In the genomic region with DNA sequence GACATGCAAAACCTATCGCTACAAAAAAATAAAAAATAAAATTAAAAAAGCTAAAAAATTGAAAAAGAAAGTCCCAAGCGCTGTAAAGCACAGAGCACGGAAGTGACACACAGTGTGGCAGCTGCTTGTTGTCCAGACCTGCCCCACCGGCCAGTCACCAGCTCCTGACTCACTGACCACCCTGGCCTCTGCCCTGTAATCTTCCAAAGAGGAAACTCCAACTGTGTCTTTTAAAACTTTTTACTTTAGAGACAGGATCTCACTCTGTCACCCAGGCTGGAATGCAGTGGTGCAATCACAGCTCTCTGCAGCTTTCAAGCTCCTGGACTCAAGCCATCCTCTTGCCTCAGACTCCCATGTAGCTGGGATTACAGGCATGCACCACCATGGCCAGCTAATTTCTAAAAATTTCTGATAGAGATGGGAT, we compare ENCODE assay signal across 9 cellular contexts. TPM values are rescaled to one million over a fixed set of nuclear protein-coding genes. Genes with fewer than 3 reads are reported as not detected.
DNase-seq lines count a peak whose midpoint lies in the region; ATAC-seq and TF ChIP-seq lines count a peak whose summit lies in the region.
"Had no signal": no experiment of that assay in that cellular context is flagged by ENCODE, and none has a peak within 500 bp of the region (broad histone marks: within the 10 kb centered on the region; RNA-seq: fewer than 3 reads in every experiment).

No MANE protein-coding gene starts in this region.

- H3K4me1 ChIP-seq in colonic mucosa (peaks cover 16% of the 10 kb centered on the region), upper lobe of right lung (peaks cover 70% of the 10 kb centered on the region)
- no peaks in the 10 kb centered on the region for H3K4me1 ChIP-seq in CD8-positive, alpha-beta T cell (ENCODE audit: insufficient read depth, low read length)

- peaks cover 31% of the 10 kb centered on the region for H3K4me1 Mint-ChIP-seq in CD8-positive, alpha-beta T cell (ENCODE audit: low read depth)

- H3K36me3 ChIP-seq in colonic mucosa (no peaks in the 10 kb centered on the region), upper lobe of right lung (no peaks in the 10 kb centered on the region)
- no peaks in the 10 kb centered on the region for H3K36me3 ChIP-seq in CD8-positive, alpha-beta T cell (ENCODE audit: insufficient read depth, low read length)

- H3K27me3 ChIP-seq in colonic mucosa (no peaks in the 10 kb centered on the region), upper lobe of right lung (no peaks in the 10 kb centered on the region)
- no peaks in the 10 kb centered on the region for H3K27me3 ChIP-seq in CD8-positive, alpha-beta T cell (ENCODE audit: insufficient read depth, low read length)

- H3K27ac ChIP-seq in colonic mucosa (peak overlapping the region; percentile 45), upper lobe of right lung (peak overlapping the region; percentile 78)
- H3K27ac ChIP-seq in CD8-positive, alpha-beta T cell (ENCODE audit: low read depth, low read length) = no peak overlapping the region

- CTCF ChIA-PET in CD8-positive, alpha-beta T cell (lab: Charles Lee) = interaction anchor here (1.2 kb wide), 1 partner anchor 110 kb away, joined by 3 read pairs; no protein-coding TSS in a partner anchor

- H3K9ac ChIP-seq in colonic mucosa (ENCODE audit: low read depth in 2 of 2, low read length in 2 of 2) = no peak overlapping the region

- peak; percentile 85 for ATAC-seq in upper lobe of right lung
- ATAC-seq in CD8-positive, alpha-beta T cell = no peak

- no peak for TF ChIP-seq CTCF in colonic mucosa (IDR thresholded peaks at IDR 0.05)
- TF ChIP-seq CTCF in lower leg skin (IDR thresholded peaks at IDR 0.05) = no peak
- no peak for TF ChIP-seq CTCF in upper lobe of right lung (IDR thresholded peaks at IDR 0.05)
- no peak for TF ChIP-seq CTCF in GM10266 (IDR thresholded peaks at IDR 0.05; ENCODE audit: control insufficient read depth, insufficient read depth, low read depth, missing control alignments)
- TF ChIP-seq CTCF in CD8-positive, alpha-beta T cell (IDR thresholded peaks at IDR 0.05) = no peak

- peaks cover 9% of the 10 kb centered on the region for H3K36me3 Mint-ChIP-seq in CD8-positive, alpha-beta T cell

- DNase-seq in colonic mucosa (peak; percentile 44), lower leg skin (ENCODE audit: low spot score in 2 of 2) (peak; percentile 86 to 95), upper lobe of right lung (peak; percentile 85), NCI-H82 (lab: John Stamatoyannopoulos, UW) (no peak), T-helper 9 cell (no peak), GM10266 (ENCODE audit: extremely low spot score) (no peak)
- no peak for DNase-seq in CD8-positive, alpha-beta T cell
- DNase-seq: T-helper 17 cell had no signal

- TF ChIP-seq RAD21 in Ishikawa (IDR thresholded peaks at IDR 0.05; ENCODE audit: low read depth) = no peak

- TF ChIP-seq EP300 in Ishikawa (IDR thresholded peaks at IDR 0.05; ENCODE audit: borderline replicate concordance) = no peak

- H3K27me3 Mint-ChIP-seq in CD8-positive, alpha-beta T cell (ENCODE audit: low read depth) = no peaks in the 10 kb centered on the region
- H3K27me3 Mint-ChIP-seq: T-helper 17 cell had no signal

- WGBS in lower leg skin, 2 donors = 75 to 86% methylated on average over 4 of the region's 4 CpGs

- H3K9me3 Mint-ChIP-seq in CD8-positive, alpha-beta T cell = no peaks in the 10 kb centered on the region

- H3K4me3 Mint-ChIP-seq in CD8-positive, alpha-beta T cell = no peak overlapping the region
- H3K4me3 Mint-ChIP-seq: T-helper 17 cell had no signal

- H3K9me3 ChIP-seq in colonic mucosa = no peaks in the 10 kb centered on the region
- no peaks in the 10 kb centered on the region for H3K9me3 ChIP-seq in upper lobe of right lung
- no peaks in the 10 kb centered on the region for H3K9me3 ChIP-seq in CD8-positive, alpha-beta T cell (ENCODE audit: low read length)

- POLR2A ChIA-PET in CD8-positive, alpha-beta T cell (lab: Charles Lee) = interaction anchor here (0.6 kb wide), 1 partner anchor 13 kb away, joined by 3 read pairs; no protein-coding TSS in a partner anchor

- H3K4me3 ChIP-seq in colonic mucosa (no peak overlapping the region), lower leg skin (ENCODE audit: low read depth, poor library complexity, severe bottlenecking) (no peak overlapping the region), upper lobe of right lung (no peak overlapping the region)
- H3K4me3 ChIP-seq in CD8-positive, alpha-beta T cell (ENCODE audit: low read depth, low read length) = no peak overlapping the region

- no peak for TF ChIP-seq POLR2A in lower leg skin (IDR thresholded peaks at IDR 0.05)

- no peak overlapping the region for H3K27ac Mint-ChIP-seq in CD8-positive, alpha-beta T cell
- H3K27ac Mint-ChIP-seq: T-helper 17 cell had no signal

- intact Hi-C loops in colonic mucosa (cut with DNase I) (no loop called here), lower leg skin (cut with DNase I; ENCODE audit: low total_unique reads) (no loop called here), upper lobe of right lung (cut with DNase I) (no loop called here)
- intact Hi-C loops in CD8-positive, alpha-beta T cell (cut with DNase I, micrococcal nuclease) = no loop called here

TF ChIP-seq in Ishikawa, 13 proteins besides CTCF, POLR2A, EP300 and RAD21:
- TF ChIP-seq EGR1 (IDR thresholded peaks at IDR 0.05) (no peak), ZBTB7A (IDR thresholded peaks at IDR 0.05; ENCODE audit: low read depth) (no peak), TEAD4 (IDR thresholded peaks at IDR 0.05) (peak; percentile 42; the same call in 1 of the 2 replicates), CEBPB (IDR thresholded peaks at IDR 0.05) (peak; percentile 75)
- TF ChIP-seq, protein P1, sequence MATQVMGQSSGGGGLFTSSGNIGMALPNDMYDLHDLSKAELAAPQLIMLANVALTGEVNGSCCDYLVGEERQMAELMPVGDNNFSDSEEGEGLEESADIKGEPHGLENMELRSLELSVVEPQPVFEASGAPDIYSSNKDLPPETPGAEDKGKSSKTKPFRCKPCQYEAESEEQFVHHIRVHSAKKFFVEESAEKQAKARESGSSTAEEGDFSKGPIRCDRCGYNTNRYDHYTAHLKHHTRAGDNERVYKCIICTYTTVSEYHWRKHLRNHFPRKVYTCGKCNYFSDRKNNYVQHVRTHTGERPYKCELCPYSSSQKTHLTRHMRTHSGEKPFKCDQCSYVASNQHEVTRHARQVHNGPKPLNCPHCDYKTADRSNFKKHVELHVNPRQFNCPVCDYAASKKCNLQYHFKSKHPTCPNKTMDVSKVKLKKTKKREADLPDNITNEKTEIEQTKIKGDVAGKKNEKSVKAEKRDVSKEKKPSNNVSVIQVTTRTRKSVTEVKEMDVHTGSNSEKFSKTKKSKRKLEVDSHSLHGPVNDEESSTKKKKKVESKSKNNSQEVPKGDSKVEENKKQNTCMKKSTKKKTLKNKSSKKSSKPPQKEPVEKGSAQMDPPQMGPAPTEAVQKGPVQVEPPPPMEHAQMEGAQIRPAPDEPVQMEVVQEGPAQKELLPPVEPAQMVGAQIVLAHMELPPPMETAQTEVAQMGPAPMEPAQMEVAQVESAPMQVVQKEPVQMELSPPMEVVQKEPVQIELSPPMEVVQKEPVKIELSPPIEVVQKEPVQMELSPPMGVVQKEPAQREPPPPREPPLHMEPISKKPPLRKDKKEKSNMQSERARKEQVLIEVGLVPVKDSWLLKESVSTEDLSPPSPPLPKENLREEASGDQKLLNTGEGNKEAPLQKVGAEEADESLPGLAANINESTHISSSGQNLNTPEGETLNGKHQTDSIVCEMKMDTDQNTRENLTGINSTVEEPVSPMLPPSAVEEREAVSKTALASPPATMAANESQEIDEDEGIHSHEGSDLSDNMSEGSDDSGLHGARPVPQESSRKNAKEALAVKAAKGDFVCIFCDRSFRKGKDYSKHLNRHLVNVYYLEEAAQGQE (IDR thresholded peaks at IDR 0.05; ENCODE audit: low read depth) = no peak
- TF ChIP-seq, protein P2, sequence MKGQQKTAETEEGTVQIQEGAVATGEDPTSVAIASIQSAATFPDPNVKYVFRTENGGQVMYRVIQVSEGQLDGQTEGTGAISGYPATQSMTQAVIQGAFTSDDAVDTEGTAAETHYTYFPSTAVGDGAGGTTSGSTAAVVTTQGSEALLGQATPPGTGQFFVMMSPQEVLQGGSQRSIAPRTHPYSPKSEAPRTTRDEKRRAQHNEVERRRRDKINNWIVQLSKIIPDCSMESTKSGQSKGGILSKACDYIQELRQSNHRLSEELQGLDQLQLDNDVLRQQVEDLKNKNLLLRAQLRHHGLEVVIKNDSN (IDR thresholded peaks at IDR 0.05) = no peak
TF ChIP-seq in Ishikawa: peak in this region for 2.

RNA-seq across cellular contexts. Expression of a gene that starts 23.6 kb away (rescaled TPM):
- total RNA-seq in colonic mucosa (10 to 100 TPM; 19.7 to 24.8 TPM), lower leg skin (10 to 100 TPM in 2 of 4 donors, 1 to 10 TPM in 2; 4.6 to 14.0 (median 8.9) TPM), upper lobe of right lung (47.2 TPM)
- 10 to 100 TPM; 17.0 to 17.7 TPM for total RNA-seq in CD8-positive, alpha-beta T cell

Comparison
In these comparisons a context has a peak if more than half of its experiments do, and no peak if none do; other contexts are left out.
1. DNase-seq: peak in colonic mucosa (single experiment), lower leg skin (2 of 2) and upper lobe of right lung (single experiment); none in NCI-H82 (single experiment), T-helper 9 cell (single experiment), GM10266 (single experiment) and CD8-positive, alpha-beta T cell (0 of 7).